In genomic region chr1:33438364-33439145, GRCh38 we compare ENCODE assay signal across 17 cellular contexts.
"Had no signal": no experiment of that assay in that cellular context is flagged by ENCODE, and none has a peak within 500 bp of the region (broad histone marks: within the 10 kb centered on the region; RNA-seq: fewer than 3 reads in every experiment).

No MANE protein-coding gene starts in this region.

- H3K4me3 ChIP-seq: adrenal gland, lung, prostate gland, right atrium auricular region, tibial artery, uterus had no signal

- DNase-seq: activated CD4-positive, alpha-beta T cell treated with anti-CD3 and anti-CD28 coated beads, Interleukin-2, amount 10 ng/mL, durations not matched to agents 24 days and 14 days; activated gamma-delta T cell treated with Interleukin-2 at 50 U/mL for 16 hours; activated T-cell treated with anti-CD3 and anti-CD28 coated beads, Interleukin-2, amount 50 U/mL, for 72 hours; adrenal gland; effector memory CD8-positive, alpha-beta T cell; head of caudate nucleus; kidney; stimulated activated CD4-positive, alpha-beta T cell treated with anti-CD3 and anti-CD28 coated beads, Interleukin-2, amount 100 ng/mL, for 24 hours; stimulated activated naive CD4-positive, alpha-beta T cell treated with Interleukin-2 at 50 U/mL for 16 hours; substantia nigra; tibial artery; uterus had no signal

- H3K9me3 Mint-ChIP-seq: activated CD4-positive, alpha-beta T cell treated with anti-CD3 and anti-CD28 coated beads, Interleukin-2, amount 10 ng/mL, durations not matched to agents 24 days and 14 days; activated naive CD4-positive, alpha-beta T cell treated with anti-CD3 and anti-CD28 coated beads, Interleukin-2, amount 50 U/mL, for 72 hours; activated T-cell treated with anti-CD3 and anti-CD28 coated beads, Interleukin-2, amount 50 U/mL, for 72 hours; dendritic cell treated with granulocyte-macrophage colony-stimulating factor and Interleukin-4, amounts not matched to agents 40 ng/mL and 50 ng/mL, for 4 days; effector memory CD8-positive, alpha-beta T cell had no signal

- H3K4me3 Mint-ChIP-seq: activated CD4-positive, alpha-beta T cell treated with anti-CD3 and anti-CD28 coated beads, Interleukin-2, amount 10 ng/mL, durations not matched to agents 24 days and 14 days; activated T-cell treated with anti-CD3 and anti-CD28 coated beads, Interleukin-2, amount 50 U/mL, for 72 hours; dendritic cell treated with granulocyte-macrophage colony-stimulating factor and Interleukin-4, amounts not matched to agents 40 ng/mL and 50 ng/mL, for 4 days; effector memory CD8-positive, alpha-beta T cell had no signal

- H3K4me1 ChIP-seq: prostate gland had no signal

- H3K36me3 Mint-ChIP-seq: activated naive CD4-positive, alpha-beta T cell treated with anti-CD3 and anti-CD28 coated beads, Interleukin-2, amount 50 U/mL, for 72 hours had no signal

- H3K36me3 ChIP-seq: adrenal gland, prostate gland, right atrium auricular region, tibial artery, uterus had no signal

- H3K27ac Mint-ChIP-seq: activated CD4-positive, alpha-beta T cell treated with anti-CD3 and anti-CD28 coated beads, Interleukin-2, amount 10 ng/mL, durations not matched to agents 24 days and 14 days; activated naive CD4-positive, alpha-beta T cell treated with anti-CD3 and anti-CD28 coated beads, Interleukin-2, amount 50 U/mL, for 72 hours; activated T-cell treated with anti-CD3 and anti-CD28 coated beads, Interleukin-2, amount 50 U/mL, for 72 hours; dendritic cell treated with granulocyte-macrophage colony-stimulating factor and Interleukin-4, amounts not matched to agents 40 ng/mL and 50 ng/mL, for 4 days; effector memory CD8-positive, alpha-beta T cell had no signal

- H3K27ac ChIP-seq: prostate gland, right atrium auricular region, tibial artery had no signal

- H3K27me3 ChIP-seq: adrenal gland, right atrium auricular region, tibial artery, uterus had no signal
